1 cellular context compared by ENCODE assay signal in the genomic region with DNA sequence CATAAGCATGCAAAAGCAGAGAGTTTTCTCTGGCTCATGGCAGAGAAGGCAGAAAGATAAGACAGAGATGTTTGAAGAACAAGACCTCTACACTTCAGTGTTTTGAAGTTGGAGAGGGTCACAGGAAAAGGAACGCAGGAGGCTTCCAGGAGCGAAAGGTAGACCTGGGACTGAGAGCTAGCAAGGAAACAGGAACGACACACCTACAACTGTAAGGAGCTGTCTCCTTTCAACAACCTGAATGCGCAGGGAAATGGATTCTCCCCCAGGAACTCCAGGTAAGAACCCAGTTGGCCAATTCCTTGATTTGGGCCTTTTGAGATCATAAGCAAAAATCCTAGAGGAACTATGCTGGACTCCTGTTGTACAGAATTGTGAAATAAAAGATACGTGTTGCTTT.
TF ChIP-seq lines count a peak whose summit lies in the region.

No MANE protein-coding gene starts in this region.

TF ChIP-seq in GM23338, 12 proteins besides CTCF, POLR2A, EP300 and RAD21 (continued from another document):
- TF ChIP-seq ZNF462 (CRISPR knock-in tag; IDR thresholded peaks at IDR 0.05): no peak
- TF ChIP-seq JUNB (IDR thresholded peaks at IDR 0.05; ENCODE audit: unreplicated experiment): no peak
- TF ChIP-seq, protein P1, sequence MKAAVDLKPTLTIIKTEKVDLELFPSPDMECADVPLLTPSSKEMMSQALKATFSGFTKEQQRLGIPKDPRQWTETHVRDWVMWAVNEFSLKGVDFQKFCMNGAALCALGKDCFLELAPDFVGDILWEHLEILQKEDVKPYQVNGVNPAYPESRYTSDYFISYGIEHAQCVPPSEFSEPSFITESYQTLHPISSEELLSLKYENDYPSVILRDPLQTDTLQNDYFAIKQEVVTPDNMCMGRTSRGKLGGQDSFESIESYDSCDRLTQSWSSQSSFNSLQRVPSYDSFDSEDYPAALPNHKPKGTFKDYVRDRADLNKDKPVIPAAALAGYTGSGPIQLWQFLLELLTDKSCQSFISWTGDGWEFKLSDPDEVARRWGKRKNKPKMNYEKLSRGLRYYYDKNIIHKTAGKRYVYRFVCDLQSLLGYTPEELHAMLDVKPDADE (IDR thresholded peaks at IDR 0.05): no peak
TF ChIP-seq in GM23338: peak in this region for 0.
